19 cellular contexts compared by ENCODE assay signal in the genomic region with DNA sequence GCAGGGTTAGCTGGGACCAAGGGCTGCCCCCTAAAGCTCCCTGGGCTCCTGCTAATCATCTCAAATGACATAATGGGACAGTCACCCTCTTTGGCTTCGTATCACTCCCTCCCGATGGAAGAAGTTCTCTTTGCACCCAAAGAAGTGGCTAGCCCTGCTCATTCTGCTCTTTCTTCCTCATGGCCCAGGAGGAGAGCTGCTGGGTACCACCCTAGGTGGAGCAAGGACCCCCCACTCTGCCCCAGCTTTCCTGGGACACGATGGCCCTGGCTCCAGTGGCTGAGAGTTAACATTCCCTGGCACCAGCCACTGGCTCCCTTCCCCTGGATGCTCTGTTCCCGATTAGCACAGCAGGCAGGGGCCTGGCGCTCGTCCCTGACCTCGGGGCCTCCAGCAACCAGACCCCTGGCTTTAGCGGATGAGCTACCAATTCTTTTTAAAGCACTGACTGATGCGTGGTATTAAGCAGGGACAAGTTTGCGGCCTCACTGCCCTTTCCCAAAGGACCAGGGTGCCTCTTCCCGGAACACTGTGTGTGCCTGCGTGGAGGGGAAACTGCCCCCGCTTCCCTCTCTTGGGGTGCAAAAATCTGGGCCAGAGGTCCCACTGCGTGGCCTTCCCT. TPM values are rescaled to one million over a fixed set of nuclear protein-coding genes. Genes with fewer than 3 reads are reported as not detected.
DNase-seq lines count a peak whose midpoint lies in the region; ATAC-seq, FAIRE-seq and TF ChIP-seq lines count a peak whose summit lies in the region.
"Had no signal": no experiment of that assay in that cellular context is flagged by ENCODE, and none has a peak within 500 bp of the region (broad histone marks: within the 10 kb centered on the region; RNA-seq: fewer than 3 reads in every experiment).

No MANE protein-coding gene starts in this region.

- H4K20me1 ChIP-seq in HepG2 (ENCODE audit: insufficient read depth, low read length) = no peaks in the 10 kb centered on the region

- CTCF ChIA-PET in HepG2 (lab: Yijun Ruan, JAX; ENCODE audit: low intra/inter-chr PET ratio, low total read pairs) = no interaction called here

- no TSS peak for BruUV-seq in HepG2 (replicated peaks; lab: Mats Ljungman, UMichigan)

- H3K36me3 ChIP-seq in HepG2 (replicated peaks in 1 of 2; ENCODE audit: control insufficient read depth in 1 of 2, insufficient read depth in 2 of 2, low read length in 2 of 2) = no peaks in the 10 kb centered on the region
- no peaks in the 10 kb centered on the region for H3K36me3 ChIP-seq in right lobe of liver
- H3K36me3 ChIP-seq: HAP-1 had no signal

- TF ChIP-seq CTCF in HepG2 (CRISPR knock-in tag; IDR thresholded peaks at IDR 0.05) (no peak), right lobe of liver (IDR thresholded peaks at IDR 0.05) (no peak)

- no peak for TF ChIP-seq RAD21 in HepG2 (CRISPR knock-in tag; IDR thresholded peaks at IDR 0.05)

- ATAC-seq in HepG2 (no peak), right lobe of liver (no peak), left cardiac atrium (peak; percentile 58 to 79), HG02610 (IDR thresholded peaks at IDR 0.05; ENCODE audit: unreplicated experiment) (no peak), HG02763 (IDR thresholded peaks at IDR 0.05; ENCODE audit: unreplicated experiment) (no peak), HG03432 (IDR thresholded peaks at IDR 0.05; ENCODE audit: unreplicated experiment) (no peak)
- ATAC-seq: Panc1 had no signal

- POLR2A ChIA-PET in HepG2 (lab: Yijun Ruan, JAX) = interaction anchor here (1.4 kb wide), 1 partner anchor 10 kb away, joined by 6 read pairs; no protein-coding TSS in a partner anchor

- H3K4me2 ChIP-seq in HepG2 (ENCODE audit: low read depth, low read length) = peak overlapping the region; percentile 96
- H3K4me2 ChIP-seq: KMS-11 had no signal

- 48% methylated on average over 7 of the region's 14 CpGs for WGBS in HepG2 (ENCODE audit: low lambda C conversion rate)
- 63% methylated on average over 2 of the region's 14 CpGs for WGBS in right lobe of liver (ENCODE audit: insufficient coverage, low coverage, low lambda C conversion rate, missing lambda C conversion rate)

- no peak for TF ChIP-seq POLR2A in HepG2 (IDR thresholded peaks at IDR 0.05; ENCODE audit: insufficient read depth in 1 of 2, low read depth in 2 of 2, low read length in 2 of 2)
- no peak for TF ChIP-seq POLR2A in right lobe of liver (IDR thresholded peaks at IDR 0.05)

- intact Hi-C loops in HepG2 (cut with micrococcal nuclease; ENCODE audit: unreplicated experiment) = loop anchor here (5.0 kb wide), 1 partner anchor 77 kb away; the partner anchor contains the start of gene IFNLR1
- intact Hi-C loops in right lobe of liver (cut with DNase I) = no loop called here
- intact Hi-C loops in left cardiac atrium (cut with DNase I) = no loop called here
- intact Hi-C loops in posterior vena cava (cut with DNase I) = loop anchor here in 1 of 2 donors (5.0 kb wide), 1 partner anchor 38 kb away; no protein-coding TSS in a partner anchor

- H3K27ac ChIP-seq in HepG2 (ENCODE audit: extremely low read length, insufficient read depth, low read length) = no peak overlapping the region
- H3K27ac ChIP-seq in right lobe of liver = no peak overlapping the region
- H3K27ac ChIP-seq: KMS-11 had no signal

- H3K4me1 ChIP-seq in HepG2 (ENCODE audit: insufficient read depth, low read length) (peaks cover 99% of the 10 kb centered on the region), right lobe of liver (no peaks in the 10 kb centered on the region)

- no peak overlapping the region for H3K9ac ChIP-seq in HepG2 (ENCODE audit: insufficient read depth, low read depth, low read length)
- H3K9ac ChIP-seq: KMS-11 had no signal

- in situ Hi-C loops in HepG2 (cut with HindIII; ENCODE audit: extremely low pct_ligation_motif_present, low pct_unique_long_range_greater_than_20kb) = no loop called here

- no peak for FAIRE-seq in HepG2 (lab: Jason Lieb, UNC)

- no peak for DNase-seq in HepG2 (ENCODE audit: low spot score)
- no peak for DNase-seq in right lobe of liver
- peak; percentile 75 for DNase-seq in left cardiac atrium
- peak; percentile 80 for DNase-seq in posterior vena cava (ENCODE audit: low spot score)
- DNase-seq in NCI-H2196 (lab: John Stamatoyannopoulos, UW; ENCODE audit: unreplicated experiment) = no peak
- DNase-seq: activated CD4-positive, alpha-beta T cell treated with anti-CD3 and anti-CD28 coated beads, Interleukin-2, amount 50 U/mL, for 1 hour; activated naive CD4-positive, alpha-beta T cell treated with anti-CD3 and anti-CD28 coated beads, Interleukin-2, amount 50 U/mL, for 16 hours; DMS153; islet precursor cell; NCI-H1105 treated with DMSO at 0.1 percent for 48 hours; NCI-H748 treated with DMSO at 0.1 percent for 48 hours; SW 1271 had no signal

- H3K9me3 ChIP-seq in HepG2 (ENCODE audit: low read length) (no peaks in the 10 kb centered on the region), right lobe of liver (no peaks in the 10 kb centered on the region)
- H3K9me3 ChIP-seq: HAP-1 had no signal

- no peak overlapping the region for H2AFZ ChIP-seq in HepG2 (ENCODE audit: low read length)

- peaks cover 0 to 1% of the 10 kb centered on the region in 2 experiments; a peak in 1 of 5 replicates for H3K27me3 ChIP-seq in HepG2 (ENCODE audit: control insufficient read depth in 1 of 2, insufficient read depth in 2 of 2, low read length in 2 of 2)
- H3K27me3 ChIP-seq in right lobe of liver = no peaks in the 10 kb centered on the region

- TF ChIP-seq EP300 in HepG2 (IDR thresholded peaks at IDR 0.05; ENCODE audit: low read depth in 2 of 2, low read length in 2 of 2) (no peak), HepG2 (CRISPR knock-in tag; IDR thresholded peaks at IDR 0.05; ENCODE audit: borderline replicate concordance) (no peak)

- H3K4me3 ChIP-seq in HepG2 (replicated peaks in 1 of 3; ENCODE audit: insufficient read depth in 1 of 3, low read depth in 2 of 3, low read length in 3 of 3) (peak overlapping the region in 1 of 3 experiments; percentile 20; a peak in 1 of 6 replicates), right lobe of liver (no peak overlapping the region)
- H3K4me3 ChIP-seq: HAP-1 had no signal

- peaks cover 6% of the 10 kb centered on the region for H3K79me2 ChIP-seq in HepG2 (ENCODE audit: insufficient read depth, low read length)

TF ChIP-seq in HepG2, 621 proteins besides CTCF, POLR2A, EP300 and RAD21 (continues in another document):
- no peak for TF ChIP-seq PRMT3 (CRISPR knock-in tag; IDR thresholded peaks at IDR 0.05; ENCODE audit: borderline replicate concordance, low read depth)

RNA-seq across cellular contexts. Expression of gene MYOM3, which starts 1.2 kb away (rescaled TPM):
- 15.3 and 16.5 TPM in 2 replicates for total RNA-seq in HepG2 (2016; rRNA removed; fragmentation: Illumina TruSeq; extraction: Trizol)
- 4.1 and 5.6 TPM in 2 replicates for total RNA-seq in HepG2 (2016; cell fraction: cytosol; rRNA removed; fragmentation: Illumina TruSeq; extraction: Trizol; ENCODE audit: low read depth)
- total RNA-seq in HepG2 (2016; cell fraction: insoluble cytoplasmic fraction; rRNA removed; fragmentation: Illumina TruSeq; extraction: Trizol) = 13.4 and 15.6 TPM in 2 replicates
- total RNA-seq in HepG2 (2016; cell fraction: membrane; rRNA removed; fragmentation: Illumina TruSeq; extraction: Trizol) = 13.7 and 13.8 TPM in 2 replicates
- 8.9 and 12.1 TPM in 2 replicates for total RNA-seq in HepG2 (2016; cell fraction: nucleus; rRNA removed; fragmentation: Illumina TruSeq; extraction: Trizol)
- 5.8 and 7.9 TPM in 2 replicates for polyA plus RNA-seq in HepG2 (2011; rRNA removed)
- 5.4 and 6.0 TPM in 2 replicates for polyA plus RNA-seq in HepG2 (2011; cell fraction: cytosol; rRNA removed)
- 11.3 and 13.5 TPM in 2 replicates for polyA plus RNA-seq in HepG2 (2011; cell fraction: nucleus; rRNA removed)
- 16.0 TPM in 2 replicates for polyA plus RNA-seq in HepG2 (2012)
- 2.4 TPM in 2 replicates for polyA plus RNA-seq in HepG2 (2016; cell fraction: cytosol; fragmentation: Illumina TruSeq; extraction: Trizol; ENCODE audit: low read depth)
- 13.0 and 14.7 TPM in 2 replicates for polyA plus RNA-seq in HepG2 (2016; cell fraction: insoluble cytoplasmic fraction; fragmentation: Illumina TruSeq; extraction: Trizol; ENCODE audit: low read depth)
- 8.0 and 8.5 TPM in 2 replicates for polyA plus RNA-seq in HepG2 (2016; cell fraction: membrane; fragmentation: Illumina TruSeq; extraction: Trizol; ENCODE audit: low read depth)
- 19.4 and 21.7 TPM in 2 replicates for polyA plus RNA-seq in HepG2 (2016; cell fraction: nucleus; fragmentation: Illumina TruSeq; extraction: Trizol; ENCODE audit: insufficient read depth, low read depth)
- 0.14 and 8.4 TPM in 2 replicates for polyA minus RNA-seq in HepG2 (2011; rRNA and poly(A)+ RNA removed; ENCODE audit: low replicate concordance)
- polyA minus RNA-seq in HepG2 (2011; cell fraction: cytosol; rRNA and poly(A)+ RNA removed) = 3.6 and 4.5 TPM in 2 replicates
- 10.2 and 12.6 TPM in 2 replicates for polyA minus RNA-seq in HepG2 (2011; cell fraction: nucleus; rRNA and poly(A)+ RNA removed)
- under 1 TPM; 0.04 to 0.37 (median 0.13) TPM for total RNA-seq in right lobe of liver
- total RNA-seq in left cardiac atrium = 100 to 1,000 TPM; 160 to 224 TPM
- 1 to 10 TPM in 1 of 2 donors, under 1 TPM in 1; 0.83 to 1.2 TPM for total RNA-seq in posterior vena cava

RNA-seq across cellular contexts. Expression of gene IL22RA1, which starts 32.2 kb away (rescaled TPM):
- total RNA-seq in HepG2 (2016; rRNA removed; fragmentation: Illumina TruSeq; extraction: Trizol) (2.1 and 4.4 TPM in 2 replicates), right lobe of liver (1 to 10 TPM; 1.8 to 4.5 (median 2.8) TPM), left cardiac atrium (under 1 TPM; 0.09 to 0.26 TPM), posterior vena cava (under 1 TPM in 1 of 2 donors, not detected in 1; 0.10 TPM)
- 0.91 and 1.6 TPM in 2 replicates for total RNA-seq in HepG2 (2016; cell fraction: cytosol; rRNA removed; fragmentation: Illumina TruSeq; extraction: Trizol; ENCODE audit: low read depth)
- total RNA-seq in HepG2 (2016; cell fraction: insoluble cytoplasmic fraction; rRNA removed; fragmentation: Illumina TruSeq; extraction: Trizol) = 1.5 and 4.4 TPM in 2 replicates
- total RNA-seq in HepG2 (2016; cell fraction: membrane; rRNA removed; fragmentation: Illumina TruSeq; extraction: Trizol) = 3.0 and 3.1 TPM in 2 replicates
- 4.5 and 6.1 TPM in 2 replicates for total RNA-seq in HepG2 (2016; cell fraction: nucleus; rRNA removed; fragmentation: Illumina TruSeq; extraction: Trizol)
- polyA plus RNA-seq in HepG2 (2011; rRNA removed) = 10.2 and 13.3 TPM in 2 replicates
- polyA plus RNA-seq in HepG2 (2011; cell fraction: cytosol; rRNA removed) = 5.9 and 6.0 TPM in 2 replicates
- polyA plus RNA-seq in HepG2 (2011; cell fraction: nucleus; rRNA removed) = 13.5 and 13.6 TPM in 2 replicates
- polyA plus RNA-seq in HepG2 (2012) = 11.8 and 14.1 TPM in 2 replicates
- 1.7 and 2.0 TPM in 2 replicates for polyA plus RNA-seq in HepG2 (2016; cell fraction: cytosol; fragmentation: Illumina TruSeq; extraction: Trizol; ENCODE audit: low read depth)
- polyA plus RNA-seq in HepG2 (2016; cell fraction: insoluble cytoplasmic fraction; fragmentation: Illumina TruSeq; extraction: Trizol; ENCODE audit: low read depth) = 2.8 and 3.9 TPM in 2 replicates
- 2.4 and 3.0 TPM in 2 replicates for polyA plus RNA-seq in HepG2 (2016; cell fraction: membrane; fragmentation: Illumina TruSeq; extraction: Trizol; ENCODE audit: low read depth)
- polyA plus RNA-seq in HepG2 (2016; cell fraction: nucleus; fragmentation: Illumina TruSeq; extraction: Trizol; ENCODE audit: insufficient read depth, low read depth) = 13.6 and 13.9 TPM in 2 replicates
- 2.7 and 12.2 TPM in 2 replicates for polyA minus RNA-seq in HepG2 (2011; rRNA and poly(A)+ RNA removed; ENCODE audit: low replicate concordance)
- 4.0 and 5.3 TPM in 2 replicates for polyA minus RNA-seq in HepG2 (2011; cell fraction: cytosol; rRNA and poly(A)+ RNA removed)
- 4.2 and 4.5 TPM in 2 replicates for polyA minus RNA-seq in HepG2 (2011; cell fraction: nucleus; rRNA and poly(A)+ RNA removed)
- total RNA-seq: epithelial cell of proximal tubule had no signal

Comparison
In these comparisons a context has a peak if more than half of its experiments do, and no peak if none do; other contexts are left out.
1. ATAC-seq: peak in left cardiac atrium (2 of 2); none in HepG2 (single experiment), right lobe of liver (0 of 4), HG02610 (single experiment), HG02763 (single experiment) and HG03432 (single experiment).
2. DNase-seq: peak in left cardiac atrium (single experiment) and posterior vena cava (single experiment); none in HepG2 (single experiment), right lobe of liver (0 of 3) and NCI-H2196 (single experiment).
3. RNA of gene MYOM3, which starts 1.2 kb away (total RNA-seq): 160 to 224 TPM in left cardiac atrium; 4.1 to 16.5 TPM in HepG2, 0.83 to 1.2 TPM in posterior vena cava and 0.04 to 0.37 TPM in right lobe of liver; every median in the first group is over 4 times any median in the second.